In the genomic region with DNA sequence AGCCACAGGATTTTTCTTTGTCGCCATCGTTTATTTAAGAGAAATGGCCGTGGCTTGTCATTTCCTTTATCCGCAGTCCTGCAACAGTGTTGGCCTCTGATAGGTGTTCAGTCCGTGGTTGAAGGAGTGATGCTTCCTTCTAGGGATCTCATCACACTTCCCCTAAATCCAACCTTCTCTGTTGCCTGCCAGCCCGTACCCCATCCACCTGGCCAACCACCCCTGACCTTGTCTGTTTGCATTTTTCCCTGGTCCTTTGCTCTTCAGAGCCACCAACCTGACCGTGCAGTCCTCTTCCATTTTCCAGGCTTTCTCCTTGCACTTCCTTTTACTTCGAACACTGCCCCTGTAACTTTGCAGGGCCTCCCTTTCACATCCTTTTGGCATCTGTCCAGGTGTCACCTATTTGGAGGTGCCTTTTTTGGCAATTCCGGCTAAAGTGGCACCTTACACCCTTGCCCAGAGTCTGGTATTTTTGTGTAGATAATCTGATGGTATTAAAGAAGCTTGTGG, we compare ENCODE assay signal across 8 cellular contexts. TPM values are rescaled to one million over a fixed set of nuclear protein-coding genes. Genes with fewer than 3 reads are reported as not detected.
DNase-seq lines count a peak whose midpoint lies in the region; ATAC-seq and TF ChIP-seq lines count a peak whose summit lies in the region.

No MANE protein-coding gene starts in this region.

- peak overlapping the region; percentile 100 for H3K4me3 ChIP-seq in WERI-Rb-1 (ENCODE audit: low read depth, low read length)

- no peak for TF ChIP-seq CTCF in WERI-Rb-1 (IDR thresholded peaks at IDR 0.05; ENCODE audit: low read depth, low read length)

- no peaks in the 10 kb centered on the region for H3K27me3 ChIP-seq in WERI-Rb-1 (ENCODE audit: insufficient read depth, low read depth, severe bottlenecking)

- DNase-seq in DMS53 (lab: John Stamatoyannopoulos, UW) (peak; percentile 58), DMS53 treated with DMSO at 0.1 percent for 48 hours (lab: John Stamatoyannopoulos, UW; ENCODE audit: unreplicated experiment) (no peak), HT-29 (ENCODE audit: low spot score) (peak; percentile 53), WERI-Rb-1 (no peak), glomerular visceral epithelial cell (ENCODE audit: extremely low spot score) (peak; percentile 16), islet precursor cell (no peak)
- DNase-seq in stimulated activated CD4-positive, alpha-beta T cell treated with anti-CD3 and anti-CD28 coated beads, Interleukin-4, amount 100 ng/mL, for 24 hours: peak; percentile 25

- ATAC-seq in HG03342 (IDR thresholded peaks at IDR 0.05; ENCODE audit: unreplicated experiment): no peak

- no peaks in the 10 kb centered on the region for H3K9me3 ChIP-seq in WERI-Rb-1 (ENCODE audit: severe bottlenecking)

- peaks cover 46% of the 10 kb centered on the region for H3K36me3 ChIP-seq in WERI-Rb-1

- peak overlapping the region; percentile 96 for H3K27ac ChIP-seq in WERI-Rb-1

RNA-seq across cellular contexts. Expression of gene ZNF460, which starts 0.7 kb away (rescaled TPM):
- 59.1 and 59.9 TPM in 2 replicates for total RNA-seq in HT-29 (2014; rRNA removed; shearing (Covaris generic))

RNA-seq across cellular contexts. Expression of gene ZNF543, which starts 39.3 kb away (rescaled TPM):
- 5.6 and 6.2 TPM in 2 replicates for total RNA-seq in HT-29 (2014; rRNA removed; shearing (Covaris generic))

RNA-seq across cellular contexts. Expression of gene ZNF805, which starts 40.5 kb away (rescaled TPM):
- total RNA-seq in HT-29 (2014; rRNA removed; shearing (Covaris generic)): 9.3 and 13.5 TPM in 2 replicates

RNA-seq across cellular contexts. Expression of gene AURKC, which starts 50.1 kb away (rescaled TPM):
- 0.28 and 0.29 TPM in 2 replicates for total RNA-seq in HT-29 (2014; rRNA removed; shearing (Covaris generic))

Comparison
In these comparisons a context has a peak if more than half of its experiments do, and no peak if none do; other contexts are left out.
1. DNase-seq: peak in DMS53 (single experiment), HT-29 (single experiment), glomerular visceral epithelial cell (single experiment) and stimulated activated CD4-positive, alpha-beta T cell treated with anti-CD3 and anti-CD28 coated beads, Interleukin-4, amount 100 ng/mL, for 24 hours (single experiment); none in DMS53 treated with DMSO at 0.1 percent for 48 hours (single experiment), WERI-Rb-1 (single experiment) and islet precursor cell (single experiment).